ENCODE assay signal across 12 cellular contexts in genomic region chr19:3386447-3387234, GRCh38. TPM values are rescaled to one million over a fixed set of nuclear protein-coding genes. Genes with fewer than 3 reads are reported as not detected.
DNase-seq lines count a peak whose midpoint lies in the region; ATAC-seq and TF ChIP-seq lines count a peak whose summit lies in the region.
"Had no signal": no experiment of that assay in that cellular context is flagged by ENCODE, and none has a peak within 500 bp of the region (broad histone marks: within the 10 kb centered on the region; RNA-seq: fewer than 3 reads in every experiment).

No MANE protein-coding gene starts in this region.

- peak overlapping the region in 10 of 11 experiments; percentile 2 to 68 (median 46); a peak in 14 of 22 replicates for H3K9ac ChIP-seq in BLaER1 treated with 17β-estradiol and CSF1 and Interleukin-3, amounts not matched to agents 10 nM and 100 nM

- WGBS in right lobe of liver (ENCODE audit: insufficient coverage, low coverage, low lambda C conversion rate, missing lambda C conversion rate): 36% methylated on average over 9 of the region's 25 CpGs

- peak overlapping the region; percentile 44 to 84 (median 62) for H3K4me2 ChIP-seq in BLaER1 treated with 17β-estradiol and CSF1 and Interleukin-3, amounts not matched to agents 10 nM and 100 nM

- peak; percentile 0 to 7 (median 6) for ATAC-seq in right lobe of liver
- no peak for ATAC-seq in GM21390 (IDR thresholded peaks at IDR 0.05; ENCODE audit: unreplicated experiment)

- H3K27me3 ChIP-seq in BLaER1 treated with 17β-estradiol and CSF1 and Interleukin-3, amounts not matched to agents 10 nM and 100 nM: no peaks in the 10 kb centered on the region
- no peaks in the 10 kb centered on the region for H3K27me3 ChIP-seq in dorsolateral prefrontal cortex
- H3K27me3 ChIP-seq in right lobe of liver: no peaks in the 10 kb centered on the region

- no peak overlapping the region for H3K4me3 Mint-ChIP-seq in mesothelial cell of epicardium
- H3K4me3 Mint-ChIP-seq: activated T-helper 1 cell treated with anti-CD3 and anti-CD28 coated beads, Interleukin-12 subunit alpha, Interleukin-12 subunit beta, Interleukin-2, Interleukin-4 antibody, amounts not matched to agents 30 ng/mL and 10 ng/mL and 1 ng/mL, durations not matched to agents 14 hours and 24 hours and 36 hours had no signal

- DNase-seq in dorsolateral prefrontal cortex (no peak), right lobe of liver (no peak), KBM-7 (no peak), mesothelial cell of epicardium (ENCODE audit: low spot score in 2 of 2, unreplicated experiment in 2 of 2) (no peak), dermis blood vessel endothelial cell (no peak)
- DNase-seq: activated CD4-positive, alpha-beta T cell treated with anti-CD3 and anti-CD28 coated beads for 48 hours; DMS 273 treated with DMSO at 0.1 percent for 48 hours; NCI-H2171 had no signal

- no peak for TF ChIP-seq POLR2A in right lobe of liver (IDR thresholded peaks at IDR 0.05)

- H3K9me3 ChIP-seq in BLaER1 treated with 17β-estradiol and CSF1 and Interleukin-3, amounts not matched to agents 10 nM and 100 nM (replicated peaks in 1 of 11): no peaks in the 10 kb centered on the region
- no peaks in the 10 kb centered on the region for H3K9me3 ChIP-seq in right lobe of liver

- peaks cover 2% of the 10 kb centered on the region for H3K36me3 Mint-ChIP-seq in mesothelial cell of epicardium

- in situ Hi-C loops in KBM-7 (cut with MboI; ENCODE audit: low pct_unique_long_range_greater_than_20kb, low sequenced_read_pairs): no loop called here

- peaks cover 28 to 93% (median 77%) of the 10 kb centered on the region in 11 experiments for H3K36me3 ChIP-seq in BLaER1 treated with 17β-estradiol and CSF1 and Interleukin-3, amounts not matched to agents 10 nM and 100 nM
- peaks cover 0 to 15% (median 10%) of the 10 kb centered on the region in 4 donors for H3K36me3 ChIP-seq in right lobe of liver

- no peaks in the 10 kb centered on the region for H3K4me1 Mint-ChIP-seq in mesothelial cell of epicardium

- peaks cover 91 to 100% (median 98%) of the 10 kb centered on the region in 11 experiments for H4K20me1 ChIP-seq in BLaER1 treated with 17β-estradiol and CSF1 and Interleukin-3, amounts not matched to agents 10 nM and 100 nM

- H3K4me1 ChIP-seq in BLaER1 treated with 17β-estradiol and CSF1 and Interleukin-3, amounts not matched to agents 10 nM and 100 nM: peaks cover 84 to 96% (median 87%) of the 10 kb centered on the region in 10 experiments
- peaks cover 0 to 78% (median 32%) of the 10 kb centered on the region in 4 donors for H3K4me1 ChIP-seq in right lobe of liver

- H3K27ac Mint-ChIP-seq in mesothelial cell of epicardium: no peak overlapping the region
- H3K27ac Mint-ChIP-seq: activated T-helper 1 cell treated with anti-CD3 and anti-CD28 coated beads, Interleukin-12 subunit alpha, Interleukin-12 subunit beta, Interleukin-2, Interleukin-4 antibody, amounts not matched to agents 30 ng/mL and 10 ng/mL and 1 ng/mL, durations not matched to agents 14 hours and 24 hours and 36 hours had no signal

- intact Hi-C loops in dorsolateral prefrontal cortex (cut with DNase I) (no loop called here), right lobe of liver (cut with DNase I) (no loop called here)

- H3K27me3 Mint-ChIP-seq in mesothelial cell of epicardium (ENCODE audit: low read depth): peaks cover 27% of the 10 kb centered on the region

- no peak overlapping the region for H3K4me3 ChIP-seq in BLaER1 treated with 17β-estradiol and CSF1 and Interleukin-3, amounts not matched to agents 10 nM and 100 nM
- H3K4me3 ChIP-seq in dorsolateral prefrontal cortex (no peak overlapping the region), right lobe of liver (no peak overlapping the region), skin epidermis (no peak overlapping the region)

- peak overlapping the region in 7 of 11 experiments; percentile 6 to 51 (median 36); a peak in 8 of 22 replicates for H3K27ac ChIP-seq in BLaER1 treated with 17β-estradiol and CSF1 and Interleukin-3, amounts not matched to agents 10 nM and 100 nM
- H3K27ac ChIP-seq in dorsolateral prefrontal cortex (peak overlapping the region in 58 of 59 donors; percentile 33 to 97 (median 93)), right lobe of liver (peak overlapping the region; percentile 12 to 93 (median 72)), skin epidermis (peak overlapping the region in 15 of 21 experiments; percentile 62 to 89 (median 81))

- TF ChIP-seq CTCF in dorsolateral prefrontal cortex (IDR thresholded peaks at IDR 0.05 in 54 of 56, conservative IDR thresholded peaks at IDR 0.05 in 2 of 56; ENCODE audit: low read depth in 1 of 56, partially characterized antibody in 56 of 56) (no peak), right lobe of liver (IDR thresholded peaks at IDR 0.05) (no peak), mesothelial cell of epicardium (IDR thresholded peaks at IDR 0.05; ENCODE audit: unreplicated experiment) (no peak)

- no peaks in the 10 kb centered on the region for H3K9me3 Mint-ChIP-seq in mesothelial cell of epicardium
- H3K9me3 Mint-ChIP-seq: activated T-helper 1 cell treated with anti-CD3 and anti-CD28 coated beads, Interleukin-12 subunit alpha, Interleukin-12 subunit beta, Interleukin-2, Interleukin-4 antibody, amounts not matched to agents 30 ng/mL and 10 ng/mL and 1 ng/mL, durations not matched to agents 14 hours and 24 hours and 36 hours had no signal

RNA-seq across cellular contexts. Expression of gene NFIC, which starts 20.3 kb away (rescaled TPM):
- total RNA-seq in dorsolateral prefrontal cortex (100 to 1,000 TPM in 118 of 120 experiments, 10 to 100 TPM in 2; 98.0 to 269 (median 135) TPM), right lobe of liver (100 to 1,000 TPM in 4 of 6 experiments, 10 to 100 TPM in 2; 94.6 to 168 (median 120) TPM), mesothelial cell of epicardium (28.6 to 32.9 TPM (median 32.2 TPM) in 3 replicates), dermis blood vessel endothelial cell (33.0 and 59.0 TPM in 2 replicates)

Comparison
In these comparisons a context has a peak if more than half of its experiments do, and no peak if none do; other contexts are left out.
1. H3K27ac ChIP-seq: peak in every context shown above with its lines; median percentile 93 in dorsolateral prefrontal cortex; 81 in skin epidermis; 72 in right lobe of liver; 36 in BLaER1 treated with 17β-estradiol and CSF1 and Interleukin-3, amounts not matched to agents 10 nM and 100 nM.